ENCODE assay signal across 18 cellular contexts in genomic region chr12:40614923-40615322, GRCh38.
DNase-seq lines count a peak whose midpoint lies in the region; ATAC-seq and TF ChIP-seq lines count a peak whose summit lies in the region.
"Had no signal": no experiment of that assay in that cellular context is flagged by ENCODE, and none has a peak within 500 bp of the region (broad histone marks: within the 10 kb centered on the region; RNA-seq: fewer than 3 reads in every experiment).

No MANE protein-coding gene starts in this region.

- no peak overlapping the region for H3K27ac Mint-ChIP-seq in stimulated activated naive CD8-positive, alpha-beta T cell treated with anti-CD3 and anti-CD28 coated beads, Interleukin-15, amount 100 ng/mL, for 72 hours
- H3K27ac Mint-ChIP-seq in T-helper 2 cell treated with Interferon-gamma antibody and Interleukin-4, amounts not matched to agents 5 μg/mL and 100 μg/mL, for 36 hours, result no peak overlapping the region
- H3K27ac Mint-ChIP-seq: activated CD4-positive, alpha-beta memory T cell treated with anti-CD3 and anti-CD28 coated beads for 36 hours; HFFc6; naive B cell had no signal

- no peaks in the 10 kb centered on the region for H3K27me3 ChIP-seq in BE2C
- no peaks in the 10 kb centered on the region for H3K27me3 ChIP-seq in tibial artery
- H3K27me3 ChIP-seq: vagina had no signal

- intact Hi-C loops in tibial artery (cut with DNase I; ENCODE audit: low total_unique reads), result no loop called here

- H3K4me3 Mint-ChIP-seq in stimulated activated naive CD8-positive, alpha-beta T cell treated with anti-CD3 and anti-CD28 coated beads, Interleukin-15, amount 100 ng/mL, for 72 hours, result no peak overlapping the region
- H3K4me3 Mint-ChIP-seq in T-helper 2 cell treated with Interferon-gamma antibody and Interleukin-4, amounts not matched to agents 5 μg/mL and 100 μg/mL, for 36 hours, result no peak overlapping the region
- H3K4me3 Mint-ChIP-seq: activated CD4-positive, alpha-beta memory T cell treated with anti-CD3 and anti-CD28 coated beads for 36 hours; HFFc6; naive B cell had no signal

- H3K4me3 ChIP-seq in BE2C (ENCODE audit: low read depth, low read length) (no peak overlapping the region), tibial artery (no peak overlapping the region)
- H3K4me3 ChIP-seq: psoas muscle, vagina had no signal

- H3K4me1 ChIP-seq in BE2C (no peaks in the 10 kb centered on the region), tibial artery (no peaks in the 10 kb centered on the region)
- H3K4me1 ChIP-seq: psoas muscle, vagina had no signal

- H3K27ac ChIP-seq in tibial artery, result no peak overlapping the region
- H3K27ac ChIP-seq: psoas muscle, vagina had no signal

- H3K27me3 Mint-ChIP-seq in stimulated activated naive CD8-positive, alpha-beta T cell treated with anti-CD3 and anti-CD28 coated beads, Interleukin-15, amount 100 ng/mL, for 72 hours, result no peaks in the 10 kb centered on the region
- H3K27me3 Mint-ChIP-seq in T-helper 2 cell treated with Interferon-gamma antibody and Interleukin-4, amounts not matched to agents 5 μg/mL and 100 μg/mL, for 36 hours (ENCODE audit: low read depth), result no peaks in the 10 kb centered on the region
- H3K27me3 Mint-ChIP-seq: activated CD4-positive, alpha-beta memory T cell treated with anti-CD3 and anti-CD28 coated beads for 36 hours; naive B cell had no signal

- in situ Hi-C loops in KBM-7 (cut with MboI; ENCODE audit: low pct_unique_long_range_greater_than_20kb, low sequenced_read_pairs), result no loop called here

- peak; percentile 6 for DNase-seq in stimulated activated CD4-positive, alpha-beta T cell treated with anti-CD3 and anti-CD28 coated beads, Interleukin-15, amount 100 ng/mL, for 24 hours
- DNase-seq in stimulated activated CD4-positive, alpha-beta T cell treated with anti-CD3 and anti-CD28 coated beads, Interleukin-4, amount 100 ng/mL, for 24 hours, result no peak
- DNase-seq in KBM-7 (peak; percentile 31), BE2C (no peak), tibial artery (no peak)
- peak in 1 of 2 donors; percentile 31 for DNase-seq in stimulated activated naive CD8-positive, alpha-beta T cell treated with anti-CD3 and anti-CD28 coated beads, Interleukin-15, amount 100 ng/mL, for 72 hours
- DNase-seq in T-helper 2 cell treated with Interferon-gamma antibody and Interleukin-4, amounts not matched to agents 5 μg/mL and 100 μg/mL, for 36 hours (ENCODE audit: low spot score), result no peak
- DNase-seq: ACHN; activated CD4-positive, alpha-beta memory T cell treated with anti-CD3 and anti-CD28 coated beads for 36 hours; activated naive CD4-positive, alpha-beta T cell; HFFc6; naive B cell; NCI-H1092; NCI-H524; psoas muscle; stimulated activated naive CD4-positive, alpha-beta T cell had no signal

- no peaks in the 10 kb centered on the region for H3K36me3 Mint-ChIP-seq in T-helper 2 cell treated with Interferon-gamma antibody and Interleukin-4, amounts not matched to agents 5 μg/mL and 100 μg/mL, for 36 hours (ENCODE audit: low read depth)
- H3K36me3 Mint-ChIP-seq: activated CD4-positive, alpha-beta memory T cell treated with anti-CD3 and anti-CD28 coated beads for 36 hours; naive B cell had no signal

- peak; percentile 71 for ATAC-seq in HG02763 (IDR thresholded peaks at IDR 0.05; ENCODE audit: unreplicated experiment)
- ATAC-seq in stimulated activated naive CD8-positive, alpha-beta T cell treated with anti-CD3 and anti-CD28 coated beads, Interleukin-15, amount 100 ng/mL, for 72 hours, result peak; percentile 76
- ATAC-seq: psoas muscle had no signal

- no peaks in the 10 kb centered on the region for H3K36me3 ChIP-seq in BE2C
- H3K36me3 ChIP-seq in tibial artery, result no peaks in the 10 kb centered on the region
- H3K36me3 ChIP-seq: vagina had no signal

- peaks cover 6% of the 10 kb centered on the region for H3K4me1 Mint-ChIP-seq in stimulated activated naive CD8-positive, alpha-beta T cell treated with anti-CD3 and anti-CD28 coated beads, Interleukin-15, amount 100 ng/mL, for 72 hours
- no peaks in the 10 kb centered on the region for H3K4me1 Mint-ChIP-seq in T-helper 2 cell treated with Interferon-gamma antibody and Interleukin-4, amounts not matched to agents 5 μg/mL and 100 μg/mL, for 36 hours (ENCODE audit: low read depth)
- H3K4me1 Mint-ChIP-seq: naive B cell had no signal

- H3K9me3 Mint-ChIP-seq in stimulated activated naive CD8-positive, alpha-beta T cell treated with anti-CD3 and anti-CD28 coated beads, Interleukin-15, amount 100 ng/mL, for 72 hours, result peaks cover 6 to 17% of the 10 kb centered on the region in 2 donors
- H3K9me3 Mint-ChIP-seq in T-helper 2 cell treated with Interferon-gamma antibody and Interleukin-4, amounts not matched to agents 5 μg/mL and 100 μg/mL, for 36 hours, result no peaks in the 10 kb centered on the region

- TF ChIP-seq CTCF in BE2C (IDR thresholded peaks at IDR 0.05; ENCODE audit: low read depth, low read length) (no peak), tibial artery (IDR thresholded peaks at IDR 0.05) (no peak)

- H3K9me3 ChIP-seq in BE2C (no peaks in the 10 kb centered on the region), tibial artery (no peaks in the 10 kb centered on the region)
- H3K9me3 ChIP-seq: vagina had no signal

Comparison
In these comparisons a context has a peak if more than half of its experiments do, and no peak if none do; other contexts are left out.
1. DNase-seq: peak in stimulated activated CD4-positive, alpha-beta T cell treated with anti-CD3 and anti-CD28 coated beads, Interleukin-15, amount 100 ng/mL, for 24 hours (single experiment) and KBM-7 (single experiment); none in stimulated activated CD4-positive, alpha-beta T cell treated with anti-CD3 and anti-CD28 coated beads, Interleukin-4, amount 100 ng/mL, for 24 hours (single experiment), BE2C (single experiment), T-helper 2 cell treated with Interferon-gamma antibody and Interleukin-4, amounts not matched to agents 5 μg/mL and 100 μg/mL, for 36 hours (single experiment) and tibial artery (0 of 2).